ENCODE assay signal across 16 cellular contexts in the genomic region with DNA sequence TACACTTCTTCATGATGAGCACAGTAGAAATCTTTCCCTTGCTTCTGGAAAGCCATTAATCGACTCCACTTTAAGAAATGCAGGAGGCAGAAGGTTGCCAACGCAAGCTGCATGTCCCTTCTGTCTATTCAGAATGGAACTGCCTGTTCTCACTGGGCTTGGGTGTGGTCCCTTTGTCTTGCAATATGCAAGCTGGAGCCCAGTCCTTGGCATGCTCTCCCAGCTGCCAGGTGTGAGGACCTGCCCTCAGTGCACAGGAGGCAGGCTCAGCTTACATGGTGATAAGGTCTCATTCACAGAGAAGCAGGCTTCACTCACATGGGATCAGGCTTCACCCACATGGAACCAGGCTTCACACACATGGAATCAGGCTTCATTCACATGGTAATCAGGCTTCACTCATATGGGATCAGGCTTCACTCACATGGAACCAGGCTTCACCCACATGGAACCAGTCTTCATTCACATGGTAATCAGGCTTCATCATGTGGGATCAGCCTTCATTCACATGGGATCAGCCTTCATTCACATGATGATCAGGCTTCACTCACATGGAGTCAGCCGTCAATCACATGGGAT. TPM values are rescaled to one million over a fixed set of nuclear protein-coding genes. Genes with fewer than 3 reads are reported as not detected.
DNase-seq lines count a peak whose midpoint lies in the region; ATAC-seq and TF ChIP-seq lines count a peak whose summit lies in the region.
"Had no signal": no experiment of that assay in that cellular context is flagged by ENCODE, and none has a peak within 500 bp of the region (broad histone marks: within the 10 kb centered on the region; RNA-seq: fewer than 3 reads in every experiment).

No MANE protein-coding gene starts in this region.

- H3K9me2 ChIP-seq in GM23338 (ENCODE audit: insufficient read depth), result no peaks in the 10 kb centered on the region; the same call in 1 of the 2 replicates

- peaks cover 15% of the 10 kb centered on the region for H3K27me3 Mint-ChIP-seq in GM23338 (ENCODE audit: insufficient read depth, low read depth, poor library complexity)

- H3K36me3 Mint-ChIP-seq in GM23338 (ENCODE audit: low read depth), result peaks cover 7% of the 10 kb centered on the region; the same call in 2 of the 3 replicates
- H3K36me3 Mint-ChIP-seq: activated CD8-positive, alpha-beta memory T cell treated with anti-CD3 and anti-CD28 coated beads, Interleukin-2, amount 10 ng/mL, durations not matched to agents 7 days and 5 days had no signal

- H3K4me3 Mint-ChIP-seq in GM23338, result no peak overlapping the region
- H3K4me3 Mint-ChIP-seq: activated B cell treated with CpG ODN at 0.5 μM for 24 hours; activated CD8-positive, alpha-beta memory T cell treated with anti-CD3 and anti-CD28 coated beads, Interleukin-2, amount 10 ng/mL, durations not matched to agents 7 days and 5 days; neural crest cell had no signal

- no peak overlapping the region for H3K9ac ChIP-seq in neuronal stem cell (ENCODE audit: low read depth, low read length, poor library complexity)

- no peak overlapping the region for H3K23ac ChIP-seq in neuronal stem cell (ENCODE audit: low read depth, low read length, poor library complexity)

- H3K27ac ChIP-seq in GM23338 (ENCODE audit: low read depth) (no peak overlapping the region), neuronal stem cell (replicated peaks; ENCODE audit: low read length) (no peak overlapping the region)
- H3K27ac ChIP-seq: Peyer's patch had no signal

- H3K36me3 ChIP-seq in GM23338 (ENCODE audit: insufficient read depth) (no peaks in the 10 kb centered on the region), mucosa of descending colon (ENCODE audit: low read depth) (no peaks in the 10 kb centered on the region), neuronal stem cell (replicated peaks in 1 of 2; ENCODE audit: control insufficient read depth in 2 of 2, insufficient read depth in 2 of 2, low read length in 2 of 2) (no peaks in the 10 kb centered on the region)
- H3K36me3 ChIP-seq: Peyer's patch had no signal

- H3K27ac Mint-ChIP-seq in GM23338, result no peak overlapping the region
- H3K27ac Mint-ChIP-seq: activated B cell treated with CpG ODN at 0.5 μM for 24 hours; activated CD8-positive, alpha-beta memory T cell treated with anti-CD3 and anti-CD28 coated beads, Interleukin-2, amount 10 ng/mL, durations not matched to agents 7 days and 5 days had no signal

- no peak overlapping the region for H4K8ac ChIP-seq in neuronal stem cell (ENCODE audit: low read depth, low read length)

- no peaks in the 10 kb centered on the region for H3K9me3 ChIP-seq in mucosa of descending colon
- no peaks in the 10 kb centered on the region for H3K9me3 ChIP-seq in neuronal stem cell (replicated peaks in 1 of 2; ENCODE audit: control insufficient read depth in 2 of 2, insufficient read depth in 1 of 2, low read depth in 1 of 2, low read length in 2 of 2)
- H3K9me3 ChIP-seq: Peyer's patch had no signal

- no peaks in the 10 kb centered on the region for H3F3A ChIP-seq in GM23338 (replicated peaks; ENCODE audit: low read depth)

- intact Hi-C loops in mucosa of descending colon (cut with DNase I, micrococcal nuclease), result loop anchor here in 1 of 2 donors (10.0 kb wide), 1 partner anchor 758 kb away; no protein-coding TSS in a partner anchor

- H4K20me1 ChIP-seq in GM23338 (replicated peaks; ENCODE audit: insufficient read depth), result no peaks in the 10 kb centered on the region

- H3K9me3 Mint-ChIP-seq in GM23338, result peaks cover 14% of the 10 kb centered on the region
- H3K9me3 Mint-ChIP-seq: activated B cell treated with CpG ODN at 0.5 μM for 24 hours, neural crest cell had no signal

- TF ChIP-seq CTCF in GM23338 (conservative IDR thresholded peaks at IDR 0.05; ENCODE audit: low read depth in 2 of 2) (no peak), mucosa of descending colon (IDR thresholded peaks at IDR 0.05) (no peak)

- WGBS in neuronal stem cell (ENCODE audit: extremely low coverage in 2 of 2, insufficient read length in 2 of 2, insufficient replicate concordance in 1 of 2), 2 donors, result no CpG with 5 or more reads among the region's 3 CpGs

- H3K4ac ChIP-seq in neuronal stem cell (ENCODE audit: low read length), result no peak overlapping the region

- H2AK5ac ChIP-seq in neuronal stem cell (ENCODE audit: low read depth, low read length), result no peak overlapping the region

- no peak overlapping the region for H3K4me3 ChIP-seq in GM23338
- no peak overlapping the region for H3K4me3 ChIP-seq in mucosa of descending colon
- peak overlapping the region in 1 of 2 donors; percentile 8 for H3K4me3 ChIP-seq in neuronal stem cell (ENCODE audit: low read length in 2 of 2)
- H3K4me3 ChIP-seq: Peyer's patch had no signal

- no peak overlapping the region for H4K91ac ChIP-seq in neuronal stem cell (ENCODE audit: low read depth, low read length, poor library complexity)

- H3K4me2 ChIP-seq in GM23338, result no peak overlapping the region
- no peak overlapping the region for H3K4me2 ChIP-seq in neuronal stem cell (ENCODE audit: insufficient read depth, low read length, poor library complexity, severe bottlenecking)

- no peak overlapping the region for H2BK5ac ChIP-seq in neuronal stem cell (ENCODE audit: low read length)

- no peak overlapping the region for H2BK15ac ChIP-seq in neuronal stem cell (ENCODE audit: low read length)

- no peak overlapping the region for H2BK12ac ChIP-seq in neuronal stem cell (ENCODE audit: low read length)

- H3K4me1 Mint-ChIP-seq in GM23338, result peaks cover 4% of the 10 kb centered on the region
- H3K4me1 Mint-ChIP-seq: activated B cell treated with CpG ODN at 0.5 μM for 24 hours had no signal

- H3K4me1 ChIP-seq in GM23338 (ENCODE audit: insufficient read depth), result peaks cover 6% of the 10 kb centered on the region
- H3K4me1 ChIP-seq in mucosa of descending colon (ENCODE audit: low read depth), result no peaks in the 10 kb centered on the region
- H3K4me1 ChIP-seq in neuronal stem cell (ENCODE audit: control insufficient read depth in 2 of 2, insufficient read depth in 1 of 2, low read depth in 1 of 2, low read length in 2 of 2), result no peaks in the 10 kb centered on the region
- H3K4me1 ChIP-seq: Peyer's patch had no signal

- no peaks in the 10 kb centered on the region for H3K79me2 ChIP-seq in GM23338 (replicated peaks; ENCODE audit: insufficient read depth)

- no peak overlapping the region for H3K14ac ChIP-seq in neuronal stem cell (ENCODE audit: low read length)

- no peak overlapping the region for H2AFZ ChIP-seq in GM23338
- no peak overlapping the region for H2AFZ ChIP-seq in neuronal stem cell (ENCODE audit: low read length)

- no peak overlapping the region for H3K18ac ChIP-seq in neuronal stem cell (ENCODE audit: low read length)

- DNase-seq in GM23338 (ENCODE audit: low spot score), result peak; percentile 18
- peak; percentile 73 for DNase-seq in NCI-H187 treated with DMSO at 0.1 percent for 48 hours (lab: John Stamatoyannopoulos, UW)
- peak; percentile 75 for DNase-seq in NCI-H748 treated with DMSO at 0.1 percent for 48 hours (lab: John Stamatoyannopoulos, UW)
- DNase-seq in mucosa of descending colon, result peak; percentile 41 to 55 (median 52)
- DNase-seq in NCI-H128 (lab: John Stamatoyannopoulos, UW; ENCODE audit: unreplicated experiment), result no peak
- DNase-seq in neuronal stem cell (ENCODE audit: low spot score), result no peak
- DNase-seq: activated B cell treated with CpG ODN at 0.5 μM for 24 hours; activated CD8-positive, alpha-beta memory T cell treated with anti-CD3 and anti-CD28 coated beads, Interleukin-2, amount 10 ng/mL, durations not matched to agents 7 days and 5 days; activated gamma-delta T cell; AML-193; anterior cingulate cortex; mesenchymal stem cell; Peyer's patch; T-helper 1 cell had no signal

- no peaks in the 10 kb centered on the region for H3K79me1 ChIP-seq in neuronal stem cell (ENCODE audit: low read depth, low read length)

- ATAC-seq in GM23338 (peak; percentile 38; the same call in 2 of the 3 replicates), mucosa of descending colon (peak; percentile 90), HG02981 (IDR thresholded peaks at IDR 0.05; ENCODE audit: unreplicated experiment) (no peak)
- ATAC-seq: activated CD8-positive, alpha-beta memory T cell treated with anti-CD3 and anti-CD28 coated beads, Interleukin-2, amount 10 ng/mL, durations not matched to agents 7 days and 5 days had no signal

- H2BK120ac ChIP-seq in neuronal stem cell (ENCODE audit: low read depth, low read length), result no peak overlapping the region

- H3K27me3 ChIP-seq in GM23338 (ENCODE audit: insufficient read depth) (no peaks in the 10 kb centered on the region), neuronal stem cell (ENCODE audit: control insufficient read depth in 3 of 3, insufficient read depth in 3 of 3, low read depth in 1 of 3, low read length in 3 of 3) (no peaks in the 10 kb centered on the region)
- H3K27me3 ChIP-seq: Peyer's patch had no signal

TF ChIP-seq in GM23338, 12 proteins besides CTCF, POLR2A, EP300 and RAD21 (continues in another document):
- no peak for TF ChIP-seq STAT1 (IDR thresholded peaks at IDR 0.05; ENCODE audit: unreplicated experiment)
- TF ChIP-seq ZNF114 (CRISPR knock-in tag; IDR thresholded peaks at IDR 0.05), result no peak
- TF ChIP-seq EZH2phosphoT487 (IDR thresholded peaks at IDR 0.05; ENCODE audit: unreplicated experiment), result no peak
- no peak for TF ChIP-seq NANOG (IDR thresholded peaks at IDR 0.05; ENCODE audit: borderline replicate concordance)
- no peak for TF ChIP-seq JUNB (IDR thresholded peaks at IDR 0.05; ENCODE audit: unreplicated experiment)
- TF ChIP-seq ZNF331 (CRISPR knock-in tag; IDR thresholded peaks at IDR 0.05; ENCODE audit: low read depth), result no peak

RNA-seq across cellular contexts. Expression of a gene that starts 59.2 kb away (rescaled TPM):
- total RNA-seq in GM23338 (2014; rRNA removed; shearing (Covaris generic)), result 32.1 and 36.7 TPM in 2 replicates
- 15.5 and 16.3 TPM in 2 replicates for polyA plus RNA-seq in GM23338 (2016; fragmentation: Nextera tagmentation; extraction: Ambion mirVana)
- total RNA-seq in mucosa of descending colon, result 10 to 100 TPM; 36.1 to 59.3 (median 39.1) TPM
- 26.5 TPM for polyA plus RNA-seq in neuronal stem cell (2013, experiment 1 of 2)
- 27.4 TPM for polyA plus RNA-seq in neuronal stem cell (2013, experiment 2 of 2)

Comparison
In these comparisons a context has a peak if more than half of its experiments do, and no peak if none do; other contexts are left out.
1. DNase-seq: peak in GM23338 (single experiment), NCI-H187 treated with DMSO at 0.1 percent for 48 hours (single experiment), NCI-H748 treated with DMSO at 0.1 percent for 48 hours (single experiment) and mucosa of descending colon (3 of 3); none in NCI-H128 (single experiment) and neuronal stem cell (single experiment).